8 cellular contexts compared by ENCODE assay signal in the genomic region with DNA sequence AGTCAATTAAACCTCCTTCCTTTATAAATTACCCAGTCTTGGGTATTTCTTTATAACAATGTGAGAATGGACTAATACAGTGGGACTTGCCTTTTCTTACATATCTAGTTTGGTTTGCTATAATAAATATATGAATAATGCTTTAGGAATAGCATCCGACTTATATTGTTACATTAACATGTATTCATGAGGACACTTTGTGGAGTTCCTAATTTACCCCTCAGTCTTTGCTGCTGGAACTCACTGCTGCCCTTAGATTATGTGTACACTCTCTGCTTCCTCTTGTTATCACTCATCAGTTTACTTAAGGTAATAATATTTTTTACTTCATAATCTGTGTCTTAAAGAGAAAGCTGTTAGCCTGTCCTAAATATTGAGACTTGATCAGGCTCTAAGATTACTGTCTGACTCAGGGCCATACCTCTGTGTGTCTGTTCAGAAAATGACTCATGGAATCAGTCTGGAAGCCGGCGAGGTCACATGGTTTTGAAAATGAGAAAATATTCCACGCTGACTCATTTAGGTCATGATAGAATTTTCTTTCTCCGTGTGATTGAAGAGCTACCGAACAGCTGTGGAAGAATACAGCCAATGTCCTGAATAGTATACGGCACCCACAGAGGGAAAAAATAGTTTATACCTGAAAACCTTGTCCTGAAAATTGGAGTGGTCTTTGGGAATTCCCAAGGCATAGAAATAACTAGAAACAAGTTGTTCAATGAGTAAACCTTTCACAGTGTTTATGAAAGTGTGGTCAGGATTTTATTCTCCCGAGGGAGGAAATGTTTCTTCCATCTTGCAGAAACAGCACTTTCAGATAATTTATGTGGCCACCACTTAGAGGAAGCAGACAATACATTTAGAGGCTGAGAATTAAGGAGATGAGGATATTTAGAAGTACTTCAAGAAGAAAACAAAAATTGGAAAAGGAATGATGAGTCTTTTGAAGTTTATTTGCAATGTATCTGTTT.
DNase-seq lines count a peak whose midpoint lies in the region; ATAC-seq and TF ChIP-seq lines count a peak whose summit lies in the region.

No MANE protein-coding gene starts in this region.

- H3K36me3 ChIP-seq in esophagus squamous epithelium (no peaks in the 10 kb centered on the region), rectal smooth muscle tissue (ENCODE audit: control insufficient read depth, insufficient read depth, low read length) (no peaks in the 10 kb centered on the region)

- intact Hi-C loops in Right ventricle myocardium inferior (cut with DNase I) (no loop called here), cardiac septum (cut with DNase I) (no loop called here), esophagus squamous epithelium (cut with DNase I) (no loop called here)

- DNase-seq in Right ventricle myocardium inferior (ENCODE audit: missing footprints) = no peak
- no peak for DNase-seq in cardiac septum (ENCODE audit: low spot score)
- DNase-seq in SW 1271 (lab: John Stamatoyannopoulos, UW) = peak; percentile 48 to 82
- DNase-seq in esophagus squamous epithelium (lab: John Stamatoyannopoulos, UW) = no peak
- DNase-seq in cerebellum (ENCODE audit: low spot score) = no peak
- DNase-seq in AML-193 (lab: John Stamatoyannopoulos, UW) = no peak

- WGBS in esophagus squamous epithelium, 2 donors = 9 to 14% methylated on average over 8 of the region's 8 CpGs

- peaks cover 0 to 15% (median 4%) of the 10 kb centered on the region in 3 donors for H3K4me1 ChIP-seq in esophagus squamous epithelium
- peaks cover 5% of the 10 kb centered on the region for H3K4me1 ChIP-seq in rectal smooth muscle tissue (ENCODE audit: control insufficient read depth, insufficient read depth, low read length)

- H3K9me3 ChIP-seq in esophagus squamous epithelium = no peaks in the 10 kb centered on the region

- H3K4me3 ChIP-seq in esophagus squamous epithelium (peak overlapping the region; percentile 6 to 48 (median 22)), rectal smooth muscle tissue (ENCODE audit: low read length) (peak overlapping the region; percentile 53)

- H3K27ac ChIP-seq in esophagus squamous epithelium (peak overlapping the region; percentile 34 to 74 (median 60)), rectal smooth muscle tissue (ENCODE audit: low read depth, low read length) (peak overlapping the region; percentile 53)

- no peak for TF ChIP-seq CTCF in esophagus squamous epithelium (IDR thresholded peaks at IDR 0.05)

- no peak overlapping the region for H3K9ac ChIP-seq in rectal smooth muscle tissue (ENCODE audit: low read length)

- ATAC-seq in Right ventricle myocardium inferior (peak; percentile 94), HG03064 (IDR thresholded peaks at IDR 0.05; ENCODE audit: low read depth, unreplicated experiment) (peak; percentile 75)

- TF ChIP-seq POLR2A in esophagus squamous epithelium (IDR thresholded peaks at IDR 0.05) = no peak

- H3K27me3 ChIP-seq in esophagus squamous epithelium (no peaks in the 10 kb centered on the region), rectal smooth muscle tissue (ENCODE audit: control insufficient read depth, insufficient read depth, low read length) (no peaks in the 10 kb centered on the region)

Comparison
In these comparisons a context has a peak if more than half of its experiments do, and no peak if none do; other contexts are left out.
1. DNase-seq: peak in SW 1271 (2 of 2); none in Right ventricle myocardium inferior (single experiment), cardiac septum (single experiment), esophagus squamous epithelium (single experiment), cerebellum (single experiment) and AML-193 (0 of 2).